ENCODE assay signal across 1 cellular context in the genomic region with DNA sequence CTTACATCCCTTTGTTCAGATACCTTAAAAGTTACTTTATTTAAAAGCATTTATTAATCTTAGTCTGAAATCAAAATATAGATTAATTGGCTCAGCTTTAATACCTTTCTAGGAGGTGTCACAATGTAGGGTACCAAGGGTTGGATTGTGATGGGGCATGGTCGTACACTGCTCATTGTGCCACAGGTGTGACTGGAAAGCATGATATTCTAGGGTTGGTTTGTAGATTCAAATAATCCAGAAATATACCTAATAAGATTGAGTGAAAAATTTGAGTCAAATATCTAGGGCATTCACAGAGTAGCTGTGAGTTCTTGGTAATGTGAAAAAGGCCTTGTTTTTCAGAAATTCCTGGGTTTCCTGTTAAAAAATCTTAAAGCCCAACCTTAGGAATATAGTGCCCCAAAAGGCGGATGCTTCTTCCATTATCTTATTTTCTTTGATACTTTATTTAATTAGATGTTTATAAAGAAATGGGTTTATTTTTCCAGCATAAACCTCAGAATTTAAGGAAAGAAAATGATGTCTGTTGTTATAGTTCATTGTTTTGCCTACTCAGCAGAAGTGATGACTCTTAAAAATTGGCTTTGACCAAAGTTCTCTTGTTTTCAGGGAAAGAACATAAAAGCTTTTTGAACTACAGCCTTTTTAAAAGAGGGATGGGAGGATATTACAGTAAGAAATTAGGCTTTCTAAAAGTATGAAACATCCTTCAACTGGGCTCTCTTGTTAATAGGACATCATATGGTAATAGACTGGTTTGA.
TF ChIP-seq lines count a peak whose summit lies in the region.

No MANE protein-coding gene starts in this region.

TF ChIP-seq in GM12878, 131 proteins besides CTCF, POLR2A, EP300 and RAD21:
- TF ChIP-seq POLR2AphosphoS5 (IDR thresholded peaks at IDR 0.05; ENCODE audit: low read length) (peak; percentile 64; the same call in 1 of the 2 replicates), HDAC6 (IDR thresholded peaks at IDR 0.05; ENCODE audit: unreplicated experiment) (no peak)
